ENCODE assay signal across 4 cellular contexts in the genomic region with DNA sequence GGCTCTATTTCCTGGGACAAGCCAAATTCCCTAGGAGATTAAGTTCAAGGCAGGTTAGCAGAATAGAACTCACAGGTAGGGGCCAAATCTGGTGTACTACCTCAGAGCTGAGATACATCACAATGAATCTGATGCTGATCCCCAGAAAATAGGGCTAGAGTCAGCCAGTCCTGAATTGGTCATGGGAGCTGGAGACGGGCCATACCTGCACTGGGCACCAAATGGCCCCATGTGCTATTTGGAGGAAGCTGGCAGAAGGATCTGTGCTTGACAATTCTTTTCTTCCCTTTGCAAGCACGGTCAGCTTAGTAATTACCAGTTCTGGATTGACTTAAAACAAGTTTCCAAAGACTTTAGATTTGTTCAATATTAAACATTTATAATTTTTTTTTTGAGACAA.
"Had no signal": no experiment of that assay in that cellular context is flagged by ENCODE, and none has a peak within 500 bp of the region (broad histone marks: within the 10 kb centered on the region; RNA-seq: fewer than 3 reads in every experiment).

No MANE protein-coding gene starts in this region.

- DNase-seq: H9, HCEC 1CT, IMR-90 had no signal

- H3K4me3 ChIP-seq: GM23338 had no signal
